In the genomic region with DNA sequence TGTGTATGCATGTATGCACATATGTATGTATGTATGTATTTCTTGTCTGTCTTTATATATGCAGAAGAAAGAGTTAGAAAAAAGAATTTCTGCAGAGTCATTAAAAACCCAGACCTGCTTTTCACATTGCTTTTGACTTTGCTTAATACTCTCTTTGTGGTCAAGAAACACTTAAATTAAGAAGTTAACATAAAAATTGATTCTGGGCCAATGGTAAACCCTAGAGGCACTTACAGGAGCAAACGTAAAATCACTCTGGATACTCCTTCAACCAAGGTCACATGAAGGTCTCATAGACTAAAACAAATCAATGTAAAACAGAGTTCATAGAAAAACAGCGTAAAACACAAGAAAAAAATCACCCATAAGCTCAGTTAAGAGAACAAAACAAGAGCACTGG, we compare ENCODE assay signal across 18 cellular contexts. TPM values are rescaled to one million over a fixed set of nuclear protein-coding genes. Genes with fewer than 3 reads are reported as not detected.
DNase-seq lines count a peak whose midpoint lies in the region; ATAC-seq and TF ChIP-seq lines count a peak whose summit lies in the region.
"Had no signal": no experiment of that assay in that cellular context is flagged by ENCODE, and none has a peak within 500 bp of the region (broad histone marks: within the 10 kb centered on the region; RNA-seq: fewer than 3 reads in every experiment).

No MANE protein-coding gene starts in this region.

- no peak for DNase-seq in cardiac muscle cell (ENCODE audit: low read depth in 1 of 2, low spot score in 1 of 2)
- no peak for DNase-seq in left cardiac atrium
- peak; percentile 75 for DNase-seq in DMS79 (lab: John Stamatoyannopoulos, UW)
- DNase-seq in ovary, result no peak
- DNase-seq: 8988T; AML-193; CD4-positive, alpha-beta T cell; MM.1S; NCI-H2029; NCI-H446; NCI-H524 treated with DMSO at 0.1 percent for 48 hours; NCI-H774 had no signal

- no peak overlapping the region for H2AFZ ChIP-seq in parathyroid adenoma

- H3K36me3 ChIP-seq in cardiac muscle cell (no peaks in the 10 kb centered on the region), parathyroid adenoma (ENCODE audit: control insufficient read depth, insufficient read depth, low read length) (no peaks in the 10 kb centered on the region), ovary (no peaks in the 10 kb centered on the region)
- H3K36me3 ChIP-seq: BLaER1 treated with 17β-estradiol and CSF1 and Interleukin-3, amounts not matched to agents 10 nM and 100 nM had no signal

- H3K4me1 ChIP-seq in cardiac muscle cell (ENCODE audit: low read depth) (peaks cover 21% of the 10 kb centered on the region), parathyroid adenoma (peaks cover 22% of the 10 kb centered on the region), ovary (ENCODE audit: insufficient read depth) (no peaks in the 10 kb centered on the region)
- H3K4me1 ChIP-seq: BLaER1 treated with 17β-estradiol and CSF1 and Interleukin-3, amounts not matched to agents 10 nM and 100 nM had no signal

- TF ChIP-seq EP300 in ovary (IDR thresholded peaks at IDR 0.05), result no peak

- TF ChIP-seq CTCF in cardiac muscle cell (IDR thresholded peaks at IDR 0.05; ENCODE audit: low read depth, low read length), result no peak
- TF ChIP-seq CTCF in parathyroid adenoma (IDR thresholded peaks at IDR 0.05), result no peak
- no peak for TF ChIP-seq CTCF in ovary (IDR thresholded peaks at IDR 0.05)

- peak overlapping the region; percentile 7 for H3K27ac Mint-ChIP-seq in activated T-helper 17 cell treated with anti-CD3 and anti-CD28 coated beads, Interleukin-2, amount 50 U/mL, for 72 hours
- H3K27ac Mint-ChIP-seq: CD4-positive, alpha-beta T cell had no signal

- no peaks in the 10 kb centered on the region for H3K36me3 Mint-ChIP-seq in activated T-helper 17 cell treated with anti-CD3 and anti-CD28 coated beads, Interleukin-2, amount 50 U/mL, for 72 hours (ENCODE audit: low read depth)

- no peak overlapping the region for H3K4me3 ChIP-seq in cardiac muscle cell
- H3K4me3 ChIP-seq in parathyroid adenoma (ENCODE audit: low read depth, low read length), result no peak overlapping the region
- no peak overlapping the region for H3K4me3 ChIP-seq in ovary
- H3K4me3 ChIP-seq: BLaER1 treated with 17β-estradiol and CSF1 and Interleukin-3, amounts not matched to agents 10 nM and 100 nM; GM12878 had no signal

- H3K27me3 Mint-ChIP-seq in activated T-helper 17 cell treated with anti-CD3 and anti-CD28 coated beads, Interleukin-2, amount 50 U/mL, for 72 hours, result no peaks in the 10 kb centered on the region
- H3K27me3 Mint-ChIP-seq: CD4-positive, alpha-beta T cell had no signal

- peak overlapping the region; percentile 52 for H3K4me2 ChIP-seq in parathyroid adenoma (ENCODE audit: low read length)
- H3K4me2 ChIP-seq: BLaER1 treated with 17β-estradiol and CSF1 and Interleukin-3, amounts not matched to agents 10 nM and 100 nM had no signal

- H3K9me3 ChIP-seq in cardiac muscle cell (ENCODE audit: low read depth) (no peaks in the 10 kb centered on the region), parathyroid adenoma (ENCODE audit: control insufficient read depth, low read length) (peaks cover 2% of the 10 kb centered on the region), ovary (no peaks in the 10 kb centered on the region)

- no peaks in the 10 kb centered on the region for H3K79me2 ChIP-seq in parathyroid adenoma

- no peak overlapping the region for H3K9ac ChIP-seq in parathyroid adenoma
- H3K9ac ChIP-seq: BLaER1 treated with 17β-estradiol and CSF1 and Interleukin-3, amounts not matched to agents 10 nM and 100 nM had no signal

- ATAC-seq in left cardiac atrium, result no peak
- no peak for ATAC-seq in activated T-helper 17 cell treated with anti-CD3 and anti-CD28 coated beads, Interleukin-2, amount 50 U/mL, for 72 hours (replicated peaks)
- no peak for ATAC-seq in HG03175 (IDR thresholded peaks at IDR 0.05; ENCODE audit: unreplicated experiment)
- ATAC-seq in GM18511 (IDR thresholded peaks at IDR 0.05; ENCODE audit: unreplicated experiment), result no peak
- ATAC-seq: GM12878 had no signal

- WGBS in ovary, 3 donors, result 36 to 41% (median 36%) methylated on average over 2 of the region's 2 CpGs

- H3K9me3 Mint-ChIP-seq in activated T-helper 17 cell treated with anti-CD3 and anti-CD28 coated beads, Interleukin-2, amount 50 U/mL, for 72 hours, result no peaks in the 10 kb centered on the region

- H3K4me3 Mint-ChIP-seq in activated T-helper 17 cell treated with anti-CD3 and anti-CD28 coated beads, Interleukin-2, amount 50 U/mL, for 72 hours, result no peak overlapping the region
- H3K4me3 Mint-ChIP-seq: CD4-positive, alpha-beta T cell had no signal

- H3K4me1 Mint-ChIP-seq in activated T-helper 17 cell treated with anti-CD3 and anti-CD28 coated beads, Interleukin-2, amount 50 U/mL, for 72 hours, result peaks cover 8% of the 10 kb centered on the region

- intact Hi-C loops in left cardiac atrium (cut with DNase I), result no loop called here
- intact Hi-C loops in ovary (cut with DNase I), result no loop called here

- H3K27ac ChIP-seq in cardiac muscle cell, result peak overlapping the region; percentile 81
- peak overlapping the region; percentile 76 for H3K27ac ChIP-seq in parathyroid adenoma
- H3K27ac ChIP-seq in ovary, result no peak overlapping the region
- H3K27ac ChIP-seq: BLaER1 treated with 17β-estradiol and CSF1 and Interleukin-3, amounts not matched to agents 10 nM and 100 nM had no signal

- no peak for TF ChIP-seq POLR2A in ovary (IDR thresholded peaks at IDR 0.05)

- H3K27me3 ChIP-seq in cardiac muscle cell (no peaks in the 10 kb centered on the region), parathyroid adenoma (ENCODE audit: control insufficient read depth, insufficient read depth, low read length) (no peaks in the 10 kb centered on the region), ovary (no peaks in the 10 kb centered on the region)
- H3K27me3 ChIP-seq: BLaER1 treated with 17β-estradiol and CSF1 and Interleukin-3, amounts not matched to agents 10 nM and 100 nM had no signal

RNA-seq across cellular contexts. Expression of gene AAK1, which starts 16.5 kb away (rescaled TPM):
- total RNA-seq in cardiac muscle cell (47.4 and 50.0 TPM in 2 replicates), left cardiac atrium (10 to 100 TPM; 44.0 to 64.7 TPM), ovary (10 to 100 TPM; 13.2 to 53.6 (median 38.0) TPM)
- polyA plus RNA-seq in cardiac muscle cell (50.3 and 57.2 TPM in 2 replicates), ovary (10 to 100 TPM in 1 of 2 donors, 1 to 10 TPM in 1; 7.4 to 27.1 TPM)
- 100 to 1,000 TPM in 1 of 2 donors, 10 to 100 TPM in 1; 94.3 to 203 TPM for total RNA-seq in activated T-helper 17 cell treated with anti-CD3 and anti-CD28 coated beads, Interleukin-2, amount 50 U/mL, for 72 hours

Comparison
In these comparisons a context has a peak if more than half of its experiments do, and no peak if none do; other contexts are left out.
1. H3K27ac ChIP-seq: peak in cardiac muscle cell (single experiment) and parathyroid adenoma (single experiment); none in ovary (0 of 2).